ENCODE assay signal across 8 cellular contexts in genomic region chr4:304987-305680, GRCh38. TPM values are rescaled to one million over a fixed set of nuclear protein-coding genes. Genes with fewer than 3 reads are reported as not detected.
DNase-seq lines count a peak whose midpoint lies in the region; ATAC-seq and TF ChIP-seq lines count a peak whose summit lies in the region.

ZNF732 (minus strand) TSS chr4:305474; CDS start chr4:305310, 164 bp downstream.

- peak within 1 kb of the TSS in 1 of 3 donors; percentile 19 for H3K4me3 Mint-ChIP-seq in T-cell

- peak within 1 kb of the TSS; percentile 34 for H3K27ac ChIP-seq in mammary epithelial cell (ENCODE audit: insufficient read depth, low read depth, low read length)

- BruUV-seq in mammary epithelial cell (replicated peaks; lab: Mats Ljungman, UMichigan) = no TSS peak

- peak within 1 kb of the TSS; percentile 65 to 76 (median 74) for H3K4me3 ChIP-seq in mammary epithelial cell (replicated peaks in 1 of 3; ENCODE audit: insufficient read depth in 1 of 3, low read depth in 2 of 3, low read length in 3 of 3)

- H3K36me3 Mint-ChIP-seq in T-cell = peaks cover 9% of the 10 kb centered on the region

- H3K9ac ChIP-seq in mammary epithelial cell (ENCODE audit: insufficient read depth, low read length) = peak within 1 kb of the TSS; percentile 59

- H3K9me3 Mint-ChIP-seq in T-cell = peaks cover 13 to 46% (median 32%) of the 10 kb centered on the region in 3 donors

- peak within 1 kb of the TSS; percentile 98 for H2AFZ ChIP-seq in mammary epithelial cell (ENCODE audit: low read depth, low read length)

- no peaks in the 10 kb centered on the region for H3K27me3 ChIP-seq in mammary epithelial cell (ENCODE audit: insufficient read depth, low read length)

- POLR2A ChIA-PET in T-cell (lab: Charles Lee) = no interaction called here

- dilution Hi-C loops in mammary epithelial cell (cut with HindIII; ENCODE audit: low sequenced_read_pairs) = no loop called here

- no peak for ATAC-seq in T-cell (replicated peaks in 1 of 4)

- no peak for TF ChIP-seq CTCF in mammary epithelial cell (conservative IDR thresholded peaks at IDR 0.05 in 1 of 2, IDR thresholded peaks at IDR 0.05 in 1 of 2; ENCODE audit: extremely low read depth in 1 of 2, insufficient read depth in 1 of 2, low read depth in 1 of 2, low read length in 2 of 2)

- peaks cover 2% of the 10 kb centered on the region for H3K9me3 ChIP-seq in mammary epithelial cell (replicated peaks; ENCODE audit: insufficient read depth, low read length)

- no peak within 1 kb of the TSS for H3K27ac Mint-ChIP-seq in T-cell

- in situ Hi-C loops in mammary epithelial cell (cut with MboI; ENCODE audit: low sequenced_read_pairs in 2 of 2) = no loop called here

- peak; percentile 66 for DNase-seq in HK-2 (ENCODE audit: unreplicated experiment)
- peak; percentile 89 for DNase-seq in mammary epithelial cell
- peak; percentile 11 for DNase-seq in inferior parietal cortex (ENCODE audit: extremely low spot score)
- peak; percentile 39 for DNase-seq in smooth muscle cell of the brain vasculature (ENCODE audit: low read depth, low spot score)
- DNase-seq in RPMI8226 = no peak
- no peak for DNase-seq in GOT3 (lab: John Stamatoyannopoulos, UW)
- no peak for DNase-seq in T-cell
- no peak for DNase-seq in NAMALWA (ENCODE audit: low spot score)

- peaks cover 23 to 34% of the 10 kb centered on the region in 2 donors for H3K27me3 Mint-ChIP-seq in T-cell

- peaks cover 37% of the 10 kb centered on the region for H3K79me2 ChIP-seq in mammary epithelial cell (ENCODE audit: insufficient read depth, low read length)

- H3K4me1 Mint-ChIP-seq in T-cell = peaks cover 11 to 16% (median 12%) of the 10 kb centered on the region in 3 donors

- H3K4me2 ChIP-seq in mammary epithelial cell (ENCODE audit: insufficient read depth, low read depth, low read length) = peak within 1 kb of the TSS; percentile 74

- intact Hi-C loops in mammary epithelial cell (cut with micrococcal nuclease) = loop anchor here (2.0 kb wide), 1 partner anchor 32 kb away; the partner anchor contains the start of gene ZNF141

- H4K20me1 ChIP-seq in mammary epithelial cell (ENCODE audit: insufficient read depth, low read length) = no peaks in the 10 kb centered on the region

- H3K36me3 ChIP-seq in mammary epithelial cell (ENCODE audit: insufficient read depth, low read length) = no peaks in the 10 kb centered on the region

- WGBS in mammary epithelial cell (ENCODE audit: low coverage, missing lambda C conversion rate) = 11% methylated on average over 11 of the region's 53 CpGs

- peaks cover 3% of the 10 kb centered on the region for H3K4me1 ChIP-seq in mammary epithelial cell (ENCODE audit: insufficient read depth, low read length)

- CTCF ChIA-PET in mammary epithelial cell (lab: Charles Lee; ENCODE audit: low non-redundant PET) (interaction anchor here (0.6 kb wide), 1 partner anchor 25 kb away, joined by 5 read pairs; no protein-coding TSS in a partner anchor), T-cell (lab: Charles Lee) (no interaction called here)

RNA-seq across cellular contexts. Expression of gene ZNF732, which starts in this region (rescaled TPM):
- 1 to 10 TPM; 2.0 to 2.7 TPM for total RNA-seq in mammary epithelial cell
- 0.53 TPM for polyA plus RNA-seq in mammary epithelial cell
- 6.0 TPM for polyA minus RNA-seq in mammary epithelial cell
- not detected for total RNA-seq in T-cell

Comparison
In these comparisons a context has a peak if more than half of its experiments do, and no peak if none do; other contexts are left out.
1. DNase-seq: peak in HK-2 (single experiment), mammary epithelial cell (single experiment), inferior parietal cortex (single experiment) and smooth muscle cell of the brain vasculature (single experiment); none in RPMI8226 (single experiment), GOT3 (single experiment), T-cell (0 of 34) and NAMALWA (single experiment).